ENCODE assay signal across 24 cellular contexts in genomic region chr3:194622621-194623360, GRCh38.
"Had no signal": no experiment of that assay in that cellular context is flagged by ENCODE, and none has a peak within 500 bp of the region (broad histone marks: within the 10 kb centered on the region; RNA-seq: fewer than 3 reads in every experiment).

No MANE protein-coding gene starts in this region.

- H3K9me3 Mint-ChIP-seq: activated T-cell treated with anti-CD3 and anti-CD28 coated beads, Interleukin-2, amount 50 U/mL, for 4 hours; activated T-helper 2 cell treated with anti-CD3 and anti-CD28 coated beads, Interferon-gamma antibody, Interleukin-2, Interleukin-4, amounts not matched to agents 10 μg/mL and 5 μg/mL and 100 μg/mL, durations not matched to agents 14 hours and 24 hours and 36 hours; central memory CD8-positive, alpha-beta T cell; effector memory CD8-positive, alpha-beta T cell; memory B cell; type B pancreatic cell had no signal

- ATAC-seq: activated T-cell treated with anti-CD3 and anti-CD28 coated beads, Interleukin-2, amount 50 U/mL, for 4 hours; effector memory CD8-positive, alpha-beta T cell; gastroesophageal sphincter; mucosa of descending colon; pancreas; right lobe of liver had no signal

- H3K27me3 ChIP-seq: adrenal gland, colonic mucosa, dorsolateral prefrontal cortex, gastroesophageal sphincter, pancreas, right lobe of liver, vagina had no signal

- H3K4me3 Mint-ChIP-seq: activated naive CD8-positive, alpha-beta T cell; activated T-cell treated with anti-CD3 and anti-CD28 coated beads, Interleukin-2, amount 50 U/mL, for 4 hours; central memory CD8-positive, alpha-beta T cell; effector memory CD8-positive, alpha-beta T cell; memory B cell; type B pancreatic cell had no signal

- DNase-seq: activated CD4-positive, alpha-beta T cell treated with anti-CD3 and anti-CD28 coated beads, Interleukin-2, amount 50 U/mL, for 4 hours; activated CD8-positive, alpha-beta memory T cell treated with anti-CD3 and anti-CD28 coated beads for 24 hours; activated CD8-positive, alpha-beta memory T cell treated with anti-CD3 and anti-CD28 coated beads, Interleukin-2, amount 50 U/mL, for 4 hours; activated naive CD4-positive, alpha-beta T cell; activated T-cell treated with anti-CD3 and anti-CD28 coated beads, Interleukin-2, amount 50 U/mL, for 4 hours; adrenal gland; colonic mucosa; effector memory CD8-positive, alpha-beta T cell; mucosa of descending colon; right lobe of liver; small intestine; stimulated activated CD4-positive, alpha-beta T cell treated with anti-CD3 and anti-CD28 coated beads, Interleukin-15, amount 100 ng/mL, for 24 hours; stimulated activated naive CD4-positive, alpha-beta T cell treated with Interleukin-2 at 50 U/mL for 16 hours; T-helper 9 cell had no signal

- H3K27ac Mint-ChIP-seq: activated naive CD8-positive, alpha-beta T cell; activated T-helper 2 cell treated with anti-CD3 and anti-CD28 coated beads, Interferon-gamma antibody, Interleukin-2, Interleukin-4, amounts not matched to agents 10 μg/mL and 5 μg/mL and 100 μg/mL, durations not matched to agents 14 hours and 24 hours and 36 hours; effector memory CD8-positive, alpha-beta T cell; memory B cell; type B pancreatic cell had no signal

- H3K36me3 ChIP-seq: adrenal gland, colonic mucosa, pancreas, right lobe of liver, thoracic aorta, vagina had no signal

- H3K4me1 Mint-ChIP-seq: central memory CD8-positive, alpha-beta T cell; memory B cell had no signal

- H3K36me3 Mint-ChIP-seq: memory B cell had no signal

- H3K27ac ChIP-seq: adrenal gland, colonic mucosa, gastroesophageal sphincter, pancreas, right lobe of liver, thoracic aorta, vagina had no signal

- H3K9me3 ChIP-seq: adrenal gland, colonic mucosa, gastroesophageal sphincter, mucosa of descending colon, pancreas, right lobe of liver, thoracic aorta, vagina had no signal

- H3K4me3 ChIP-seq: adrenal gland, colonic mucosa, gastroesophageal sphincter, mucosa of descending colon, pancreas, right lobe of liver, thoracic aorta, vagina had no signal

- H3K4me1 ChIP-seq: adrenal gland, colonic mucosa, gastroesophageal sphincter, pancreas, vagina had no signal

- H3K27me3 Mint-ChIP-seq: activated naive CD8-positive, alpha-beta T cell; central memory CD8-positive, alpha-beta T cell; effector memory CD8-positive, alpha-beta T cell; memory B cell; type B pancreatic cell had no signal
